Comparison of ENCODE assay signal across 12 cellular contexts in the genomic region with DNA sequence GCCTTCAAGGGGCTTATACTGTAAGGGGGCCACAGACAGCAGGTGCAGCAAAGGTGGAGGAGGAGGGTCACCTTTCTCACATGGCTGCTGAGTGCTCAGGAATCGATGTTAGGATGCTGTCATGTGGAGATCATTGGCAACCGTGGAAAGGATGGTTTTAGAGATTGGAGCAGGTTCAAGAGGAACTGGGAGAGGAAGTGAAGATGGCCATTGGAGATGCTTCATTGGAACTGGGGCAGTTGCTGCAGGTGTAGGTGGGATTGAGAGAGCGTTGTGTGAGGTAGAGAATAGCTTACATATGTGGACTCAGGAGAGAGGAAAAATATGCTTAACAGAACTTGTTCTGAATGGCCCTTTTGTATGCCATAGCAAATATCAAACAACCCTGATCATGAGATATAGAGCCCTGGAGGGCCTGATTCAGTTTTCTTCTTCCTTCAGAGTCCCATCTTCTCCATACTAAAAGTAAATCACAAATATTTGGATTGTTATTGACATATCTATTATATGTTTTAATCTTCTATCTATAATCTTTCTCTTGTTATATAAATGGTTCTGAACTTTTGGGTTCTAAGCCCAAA. TPM values are rescaled to one million over a fixed set of nuclear protein-coding genes. Genes with fewer than 3 reads are reported as not detected.
DNase-seq lines count a peak whose midpoint lies in the region; ATAC-seq and TF ChIP-seq lines count a peak whose summit lies in the region.
"Had no signal": no experiment of that assay in that cellular context is flagged by ENCODE, and none has a peak within 500 bp of the region (broad histone marks: within the 10 kb centered on the region; RNA-seq: fewer than 3 reads in every experiment).

No MANE protein-coding gene starts in this region.

- H3K27me3 ChIP-seq in MG63: no peaks in the 10 kb centered on the region

- in situ Hi-C loops in SK-MEL-5 (cut with HindIII; ENCODE audit: low pct_unique_long_range_greater_than_20kb, low sequenced_read_pairs): no loop called here

- peak; percentile 9 for ATAC-seq in HG02852 (IDR thresholded peaks at IDR 0.05; ENCODE audit: unreplicated experiment)
- ATAC-seq: A549, HCT116 had no signal

- H3K4me1 Mint-ChIP-seq in progenitor cell of endocrine pancreas (ENCODE audit: low read depth): peaks cover 11% of the 10 kb centered on the region

- no peak for TF ChIP-seq CTCF in progenitor cell of endocrine pancreas (IDR thresholded peaks at IDR 0.05; ENCODE audit: unreplicated experiment)

- no peaks in the 10 kb centered on the region for H3K36me3 ChIP-seq in MG63

- no peaks in the 10 kb centered on the region for H3K9me3 ChIP-seq in MG63
- H3K9me3 ChIP-seq: A549 had no signal

- peaks cover 4% of the 10 kb centered on the region for H3K36me3 Mint-ChIP-seq in progenitor cell of endocrine pancreas (ENCODE audit: insufficient read depth)

- H3K27me3 Mint-ChIP-seq in progenitor cell of endocrine pancreas: no peaks in the 10 kb centered on the region

- H3K9me3 Mint-ChIP-seq in progenitor cell of endocrine pancreas (ENCODE audit: low read depth): no peaks in the 10 kb centered on the region

- DNase-seq in NCI-H510A treated with DMSO at 0.1 percent for 48 hours (lab: John Stamatoyannopoulos, UW) (peak; percentile 51), NCI-H510A (lab: John Stamatoyannopoulos, UW) (no peak), SK-MEL-5 (ENCODE audit: low read depth, low spot score) (peak; percentile 38), progenitor cell of endocrine pancreas (ENCODE audit: low spot score, unreplicated experiment) (no peak), DMS114 treated with DMSO at 0.1 percent for 48 hours (lab: John Stamatoyannopoulos, UW; ENCODE audit: unreplicated experiment) (no peak), OCI-M2 (lab: John Stamatoyannopoulos, UW; ENCODE audit: unreplicated experiment) (no peak), MG63 (no peak)
- DNase-seq: nucleus accumbens, PC-9 had no signal

- peak overlapping the region; percentile 3 for H3K27ac Mint-ChIP-seq in progenitor cell of endocrine pancreas

- no peak overlapping the region for H3K4me3 ChIP-seq in MG63
- H3K4me3 ChIP-seq: A549, PC-9 had no signal

- H3K4me3 Mint-ChIP-seq in progenitor cell of endocrine pancreas (ENCODE audit: low read depth): no peak overlapping the region

RNA-seq across cellular contexts. Expression of a gene that starts 40.8 kb away (rescaled TPM):
- 2.2 and 3.0 TPM in 2 replicates for total RNA-seq in SK-MEL-5 (2014; rRNA removed; shearing (Covaris generic))
- 5.1 and 7.3 TPM in 2 replicates for polyA plus RNA-seq in SK-MEL-5 (2015; cell fraction: cytosol; rRNA removed)
- polyA plus RNA-seq in SK-MEL-5 (2015; cell fraction: nucleus; rRNA removed): 15.6 and 16.9 TPM in 2 replicates
- 0.64 and 0.89 TPM in 2 replicates for total RNA-seq in progenitor cell of endocrine pancreas
- not detected in 2 replicates for total RNA-seq in MG63 (2014; rRNA removed; shearing (Covaris generic); ENCODE audit: low replicate concordance)

Comparison
In these comparisons a context has a peak if more than half of its experiments do, and no peak if none do; other contexts are left out.
1. DNase-seq: peak in NCI-H510A treated with DMSO at 0.1 percent for 48 hours (single experiment) and SK-MEL-5 (single experiment); none in NCI-H510A (single experiment), progenitor cell of endocrine pancreas (single experiment), DMS114 treated with DMSO at 0.1 percent for 48 hours (single experiment), OCI-M2 (single experiment) and MG63 (single experiment).